Comparison of ENCODE assay signal across 2 cellular contexts in the genomic region with DNA sequence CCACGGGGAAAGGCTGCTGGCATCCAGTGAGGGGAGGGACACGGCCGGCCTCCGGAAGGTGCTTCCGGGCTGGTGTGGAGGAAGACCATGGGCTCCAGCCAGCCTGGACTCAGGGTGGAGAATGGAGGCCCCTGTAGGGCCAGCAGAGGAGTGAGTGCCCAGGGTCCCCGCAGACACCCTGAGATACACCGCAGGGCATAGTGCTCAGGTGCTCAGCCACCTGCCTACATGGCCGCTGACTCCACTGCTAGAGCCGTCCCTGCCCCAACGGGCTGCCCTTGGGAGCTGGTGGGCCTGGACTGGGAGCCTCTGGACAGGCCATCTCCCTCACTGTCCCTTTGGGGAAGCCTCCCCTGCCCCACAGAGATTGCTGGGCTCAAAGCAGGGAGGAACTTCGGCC.
A peak's percentile ranks its signal among the peaks of the same experiment; 100 is the strongest.
TF ChIP-seq lines count a peak whose summit lies in the region.

No MANE protein-coding gene starts in this region.

TF ChIP-seq in GM23338, 12 proteins besides CTCF, POLR2A, EP300 and RAD21 (continued from another document):
- no peak for TF ChIP-seq ZNF462 (CRISPR knock-in tag; IDR thresholded peaks at IDR 0.05)
- no peak for TF ChIP-seq EZH2phosphoT487 (IDR thresholded peaks at IDR 0.05; ENCODE audit: unreplicated experiment)
- no peak for TF ChIP-seq EZH2 (IDR thresholded peaks at IDR 0.05; ENCODE audit: low read depth, unreplicated experiment)
- TF ChIP-seq, protein P1, sequence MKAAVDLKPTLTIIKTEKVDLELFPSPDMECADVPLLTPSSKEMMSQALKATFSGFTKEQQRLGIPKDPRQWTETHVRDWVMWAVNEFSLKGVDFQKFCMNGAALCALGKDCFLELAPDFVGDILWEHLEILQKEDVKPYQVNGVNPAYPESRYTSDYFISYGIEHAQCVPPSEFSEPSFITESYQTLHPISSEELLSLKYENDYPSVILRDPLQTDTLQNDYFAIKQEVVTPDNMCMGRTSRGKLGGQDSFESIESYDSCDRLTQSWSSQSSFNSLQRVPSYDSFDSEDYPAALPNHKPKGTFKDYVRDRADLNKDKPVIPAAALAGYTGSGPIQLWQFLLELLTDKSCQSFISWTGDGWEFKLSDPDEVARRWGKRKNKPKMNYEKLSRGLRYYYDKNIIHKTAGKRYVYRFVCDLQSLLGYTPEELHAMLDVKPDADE (IDR thresholded peaks at IDR 0.05), result no peak
- TF ChIP-seq, protein P2, sequence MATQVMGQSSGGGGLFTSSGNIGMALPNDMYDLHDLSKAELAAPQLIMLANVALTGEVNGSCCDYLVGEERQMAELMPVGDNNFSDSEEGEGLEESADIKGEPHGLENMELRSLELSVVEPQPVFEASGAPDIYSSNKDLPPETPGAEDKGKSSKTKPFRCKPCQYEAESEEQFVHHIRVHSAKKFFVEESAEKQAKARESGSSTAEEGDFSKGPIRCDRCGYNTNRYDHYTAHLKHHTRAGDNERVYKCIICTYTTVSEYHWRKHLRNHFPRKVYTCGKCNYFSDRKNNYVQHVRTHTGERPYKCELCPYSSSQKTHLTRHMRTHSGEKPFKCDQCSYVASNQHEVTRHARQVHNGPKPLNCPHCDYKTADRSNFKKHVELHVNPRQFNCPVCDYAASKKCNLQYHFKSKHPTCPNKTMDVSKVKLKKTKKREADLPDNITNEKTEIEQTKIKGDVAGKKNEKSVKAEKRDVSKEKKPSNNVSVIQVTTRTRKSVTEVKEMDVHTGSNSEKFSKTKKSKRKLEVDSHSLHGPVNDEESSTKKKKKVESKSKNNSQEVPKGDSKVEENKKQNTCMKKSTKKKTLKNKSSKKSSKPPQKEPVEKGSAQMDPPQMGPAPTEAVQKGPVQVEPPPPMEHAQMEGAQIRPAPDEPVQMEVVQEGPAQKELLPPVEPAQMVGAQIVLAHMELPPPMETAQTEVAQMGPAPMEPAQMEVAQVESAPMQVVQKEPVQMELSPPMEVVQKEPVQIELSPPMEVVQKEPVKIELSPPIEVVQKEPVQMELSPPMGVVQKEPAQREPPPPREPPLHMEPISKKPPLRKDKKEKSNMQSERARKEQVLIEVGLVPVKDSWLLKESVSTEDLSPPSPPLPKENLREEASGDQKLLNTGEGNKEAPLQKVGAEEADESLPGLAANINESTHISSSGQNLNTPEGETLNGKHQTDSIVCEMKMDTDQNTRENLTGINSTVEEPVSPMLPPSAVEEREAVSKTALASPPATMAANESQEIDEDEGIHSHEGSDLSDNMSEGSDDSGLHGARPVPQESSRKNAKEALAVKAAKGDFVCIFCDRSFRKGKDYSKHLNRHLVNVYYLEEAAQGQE (IDR thresholded peaks at IDR 0.05; ENCODE audit: unreplicated experiment), result no peak
- no peak for TF ChIP-seq POLR2AphosphoS5 (IDR thresholded peaks at IDR 0.05; ENCODE audit: low read depth)
- no peak for TF ChIP-seq JUNB (IDR thresholded peaks at IDR 0.05; ENCODE audit: unreplicated experiment)
- no peak for TF ChIP-seq STAT1 (IDR thresholded peaks at IDR 0.05; ENCODE audit: unreplicated experiment)
- TF ChIP-seq NANOG (IDR thresholded peaks at IDR 0.05; ENCODE audit: borderline replicate concordance), result no peak

TF ChIP-seq in WTC11, 78 proteins besides CTCF, POLR2A, EP300 and RAD21 (continued from another document):
- 0 out of 2 replicates have a peak, but pooled peaks have one; percentile 12 for TF ChIP-seq FOXP4 (CRISPR knock-in tag; IDR thresholded peaks at IDR 0.05)
- TF ChIP-seq NFATC4 (CRISPR knock-in tag; IDR thresholded peaks at IDR 0.05), result no peak
- no peak for TF ChIP-seq ZBTB43 (CRISPR knock-in tag; IDR thresholded peaks at IDR 0.05)
